1 cellular context compared by ENCODE assay signal in the genomic region with DNA sequence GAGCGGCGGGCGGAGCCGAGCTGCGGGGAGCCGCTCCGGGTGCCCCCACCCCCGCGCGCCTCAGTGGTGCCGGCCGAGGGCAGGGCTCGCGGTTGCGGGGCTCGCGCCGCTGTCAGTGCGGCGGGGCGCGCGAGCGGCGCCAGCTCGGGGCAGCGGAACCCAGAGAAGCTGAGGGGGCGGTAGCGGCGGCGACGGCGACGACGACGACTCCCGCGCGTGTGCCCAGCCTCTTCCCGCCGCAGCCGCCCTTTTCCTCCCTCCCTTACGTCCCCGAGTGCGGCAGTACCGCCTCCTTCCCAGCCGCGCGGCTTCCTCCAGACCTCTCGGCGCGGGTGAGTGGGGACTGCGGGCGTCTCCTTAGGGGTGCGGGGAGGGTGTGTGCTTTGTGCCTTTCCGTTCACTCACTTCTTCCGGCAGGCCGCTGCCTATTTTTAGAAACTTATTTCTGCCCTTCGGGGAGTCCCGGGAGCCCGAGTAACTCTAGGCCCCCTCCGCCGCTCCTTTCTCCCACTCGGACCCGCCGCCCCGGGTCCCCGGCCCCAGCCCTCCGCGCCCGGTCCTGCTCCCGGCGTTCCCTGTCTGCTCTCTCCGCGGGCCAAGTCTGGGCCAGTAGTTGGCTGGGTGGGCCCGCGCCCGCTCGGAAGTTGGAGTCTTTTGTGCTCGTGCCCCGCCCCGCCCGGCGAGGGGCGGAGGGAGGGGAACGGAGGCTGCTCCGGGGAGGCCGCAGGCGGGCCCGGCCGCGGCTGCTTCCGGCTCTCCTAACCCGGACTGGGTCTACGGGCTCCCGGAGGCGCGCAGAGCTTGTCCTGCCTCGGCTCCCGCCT.
TF ChIP-seq lines count a peak whose summit lies in the region.

A gene (plus strand): TSS at position 112 of the 824 bp plus-strand sequence. CDS start 78,164 bp downstream, outside the sequence.

TF ChIP-seq in HEK293, 187 proteins besides CTCF, POLR2A, EP300 and RAD21 (continued from another document and continues in another):
- TF ChIP-seq, protein P1, sequence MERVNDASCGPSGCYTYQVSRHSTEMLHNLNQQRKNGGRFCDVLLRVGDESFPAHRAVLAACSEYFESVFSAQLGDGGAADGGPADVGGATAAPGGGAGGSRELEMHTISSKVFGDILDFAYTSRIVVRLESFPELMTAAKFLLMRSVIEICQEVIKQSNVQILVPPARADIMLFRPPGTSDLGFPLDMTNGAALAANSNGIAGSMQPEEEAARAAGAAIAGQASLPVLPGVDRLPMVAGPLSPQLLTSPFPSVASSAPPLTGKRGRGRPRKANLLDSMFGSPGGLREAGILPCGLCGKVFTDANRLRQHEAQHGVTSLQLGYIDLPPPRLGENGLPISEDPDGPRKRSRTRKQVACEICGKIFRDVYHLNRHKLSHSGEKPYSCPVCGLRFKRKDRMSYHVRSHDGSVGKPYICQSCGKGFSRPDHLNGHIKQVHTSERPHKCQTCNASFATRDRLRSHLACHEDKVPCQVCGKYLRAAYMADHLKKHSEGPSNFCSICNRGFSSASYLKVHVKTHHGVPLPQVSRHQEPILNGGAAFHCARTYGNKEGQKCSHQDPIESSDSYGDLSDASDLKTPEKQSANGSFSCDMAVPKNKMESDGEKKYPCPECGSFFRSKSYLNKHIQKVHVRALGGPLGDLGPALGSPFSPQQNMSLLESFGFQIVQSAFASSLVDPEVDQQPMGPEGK (tag by site-specific recombination; IDR thresholded peaks at IDR 0.05), result peak; percentile 69; the same call in 1 of the 2 replicates
- no peak for TF ChIP-seq ZFP41 (tag by site-specific recombination; IDR thresholded peaks at IDR 0.05; ENCODE audit: borderline replicate concordance)
- no peak for TF ChIP-seq ZNF157 (tag by site-specific recombination; IDR thresholded peaks at IDR 0.05)
- 0 out of 2 replicates have a peak, but pooled peaks have one; percentile 30 for TF ChIP-seq ZSCAN23 (tag by site-specific recombination; IDR thresholded peaks at IDR 0.05)
- TF ChIP-seq, protein P2, sequence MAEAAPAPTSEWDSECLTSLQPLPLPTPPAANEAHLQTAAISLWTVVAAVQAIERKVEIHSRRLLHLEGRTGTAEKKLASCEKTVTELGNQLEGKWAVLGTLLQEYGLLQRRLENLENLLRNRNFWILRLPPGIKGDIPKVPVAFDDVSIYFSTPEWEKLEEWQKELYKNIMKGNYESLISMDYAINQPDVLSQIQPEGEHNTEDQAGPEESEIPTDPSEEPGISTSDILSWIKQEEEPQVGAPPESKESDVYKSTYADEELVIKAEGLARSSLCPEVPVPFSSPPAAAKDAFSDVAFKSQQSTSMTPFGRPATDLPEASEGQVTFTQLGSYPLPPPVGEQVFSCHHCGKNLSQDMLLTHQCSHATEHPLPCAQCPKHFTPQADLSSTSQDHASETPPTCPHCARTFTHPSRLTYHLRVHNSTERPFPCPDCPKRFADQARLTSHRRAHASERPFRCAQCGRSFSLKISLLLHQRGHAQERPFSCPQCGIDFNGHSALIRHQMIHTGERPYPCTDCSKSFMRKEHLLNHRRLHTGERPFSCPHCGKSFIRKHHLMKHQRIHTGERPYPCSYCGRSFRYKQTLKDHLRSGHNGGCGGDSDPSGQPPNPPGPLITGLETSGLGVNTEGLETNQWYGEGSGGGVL (tag by site-specific recombination; IDR thresholded peaks at IDR 0.05), result peak; percentile 53
- 0 out of 2 replicates have a peak, but pooled peaks have one; percentile 19 for TF ChIP-seq ZNF600 (tag by site-specific recombination; IDR thresholded peaks at IDR 0.05)
- peak; percentile 81 for TF ChIP-seq ZNF76 (tag by site-specific recombination; IDR thresholded peaks at IDR 0.05; ENCODE audit: borderline replicate concordance, low read depth)
- 0 out of 2 replicates have a peak, but pooled peaks have one; percentile 46 for TF ChIP-seq SP7 (tag by site-specific recombination; IDR thresholded peaks at IDR 0.05)
- 0 out of 2 replicates have a peak, but pooled peaks have one; percentile 41 for TF ChIP-seq YY1 (tag by site-specific recombination; IDR thresholded peaks at IDR 0.05)
- peak; percentile 68; the same call in 1 of the 2 replicates for TF ChIP-seq ZBTB20 (tag by site-specific recombination; IDR thresholded peaks at IDR 0.05)
- TF ChIP-seq ZBTB8A (tag by site-specific recombination; IDR thresholded peaks at IDR 0.05), result peak; percentile 91
- TF ChIP-seq SP2 (tag by site-specific recombination; IDR thresholded peaks at IDR 0.05), result peak; percentile 89
- TF ChIP-seq, protein P3, sequence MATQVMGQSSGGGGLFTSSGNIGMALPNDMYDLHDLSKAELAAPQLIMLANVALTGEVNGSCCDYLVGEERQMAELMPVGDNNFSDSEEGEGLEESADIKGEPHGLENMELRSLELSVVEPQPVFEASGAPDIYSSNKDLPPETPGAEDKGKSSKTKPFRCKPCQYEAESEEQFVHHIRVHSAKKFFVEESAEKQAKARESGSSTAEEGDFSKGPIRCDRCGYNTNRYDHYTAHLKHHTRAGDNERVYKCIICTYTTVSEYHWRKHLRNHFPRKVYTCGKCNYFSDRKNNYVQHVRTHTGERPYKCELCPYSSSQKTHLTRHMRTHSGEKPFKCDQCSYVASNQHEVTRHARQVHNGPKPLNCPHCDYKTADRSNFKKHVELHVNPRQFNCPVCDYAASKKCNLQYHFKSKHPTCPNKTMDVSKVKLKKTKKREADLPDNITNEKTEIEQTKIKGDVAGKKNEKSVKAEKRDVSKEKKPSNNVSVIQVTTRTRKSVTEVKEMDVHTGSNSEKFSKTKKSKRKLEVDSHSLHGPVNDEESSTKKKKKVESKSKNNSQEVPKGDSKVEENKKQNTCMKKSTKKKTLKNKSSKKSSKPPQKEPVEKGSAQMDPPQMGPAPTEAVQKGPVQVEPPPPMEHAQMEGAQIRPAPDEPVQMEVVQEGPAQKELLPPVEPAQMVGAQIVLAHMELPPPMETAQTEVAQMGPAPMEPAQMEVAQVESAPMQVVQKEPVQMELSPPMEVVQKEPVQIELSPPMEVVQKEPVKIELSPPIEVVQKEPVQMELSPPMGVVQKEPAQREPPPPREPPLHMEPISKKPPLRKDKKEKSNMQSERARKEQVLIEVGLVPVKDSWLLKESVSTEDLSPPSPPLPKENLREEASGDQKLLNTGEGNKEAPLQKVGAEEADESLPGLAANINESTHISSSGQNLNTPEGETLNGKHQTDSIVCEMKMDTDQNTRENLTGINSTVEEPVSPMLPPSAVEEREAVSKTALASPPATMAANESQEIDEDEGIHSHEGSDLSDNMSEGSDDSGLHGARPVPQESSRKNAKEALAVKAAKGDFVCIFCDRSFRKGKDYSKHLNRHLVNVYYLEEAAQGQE (tag by site-specific recombination; IDR thresholded peaks at IDR 0.05), result peak; percentile 12; the same call in 1 of the 2 replicates
- peak; percentile 56 for TF ChIP-seq ZNF596 (tag by site-specific recombination; IDR thresholded peaks at IDR 0.05)
- TF ChIP-seq, protein P4, sequence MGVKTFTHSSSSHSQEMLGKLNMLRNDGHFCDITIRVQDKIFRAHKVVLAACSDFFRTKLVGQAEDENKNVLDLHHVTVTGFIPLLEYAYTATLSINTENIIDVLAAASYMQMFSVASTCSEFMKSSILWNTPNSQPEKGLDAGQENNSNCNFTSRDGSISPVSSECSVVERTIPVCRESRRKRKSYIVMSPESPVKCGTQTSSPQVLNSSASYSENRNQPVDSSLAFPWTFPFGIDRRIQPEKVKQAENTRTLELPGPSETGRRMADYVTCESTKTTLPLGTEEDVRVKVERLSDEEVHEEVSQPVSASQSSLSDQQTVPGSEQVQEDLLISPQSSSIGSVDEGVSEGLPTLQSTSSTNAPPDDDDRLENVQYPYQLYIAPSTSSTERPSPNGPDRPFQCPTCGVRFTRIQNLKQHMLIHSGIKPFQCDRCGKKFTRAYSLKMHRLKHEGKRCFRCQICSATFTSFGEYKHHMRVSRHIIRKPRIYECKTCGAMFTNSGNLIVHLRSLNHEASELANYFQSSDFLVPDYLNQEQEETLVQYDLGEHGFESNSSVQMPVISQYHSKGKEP (tag by site-specific recombination; IDR thresholded peaks at IDR 0.05), result 0 out of 2 replicates have a peak, but pooled peaks have one; percentile 25
- TF ChIP-seq, protein P5, sequence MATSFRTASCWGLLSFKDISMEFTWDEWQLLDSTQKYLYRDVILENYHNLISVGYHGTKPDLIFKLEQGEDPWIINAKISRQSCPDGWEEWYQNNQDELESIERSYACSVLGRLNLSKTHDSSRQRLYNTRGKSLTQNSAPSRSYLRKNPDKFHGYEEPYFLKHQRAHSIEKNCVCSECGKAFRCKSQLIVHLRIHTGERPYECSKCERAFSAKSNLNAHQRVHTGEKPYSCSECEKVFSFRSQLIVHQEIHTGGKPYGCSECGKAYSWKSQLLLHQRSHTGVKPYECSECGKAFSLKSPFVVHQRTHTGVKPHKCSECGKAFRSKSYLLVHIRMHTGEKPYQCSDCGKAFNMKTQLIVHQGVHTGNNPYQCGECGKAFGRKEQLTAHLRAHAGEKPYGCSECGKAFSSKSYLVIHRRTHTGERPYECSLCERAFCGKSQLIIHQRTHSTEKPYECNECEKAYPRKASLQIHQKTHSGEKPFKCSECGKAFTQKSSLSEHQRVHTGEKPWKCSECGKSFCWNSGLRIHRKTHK (tag by site-specific recombination; IDR thresholded peaks at IDR 0.05), result no peak
- TF ChIP-seq, protein P6, sequence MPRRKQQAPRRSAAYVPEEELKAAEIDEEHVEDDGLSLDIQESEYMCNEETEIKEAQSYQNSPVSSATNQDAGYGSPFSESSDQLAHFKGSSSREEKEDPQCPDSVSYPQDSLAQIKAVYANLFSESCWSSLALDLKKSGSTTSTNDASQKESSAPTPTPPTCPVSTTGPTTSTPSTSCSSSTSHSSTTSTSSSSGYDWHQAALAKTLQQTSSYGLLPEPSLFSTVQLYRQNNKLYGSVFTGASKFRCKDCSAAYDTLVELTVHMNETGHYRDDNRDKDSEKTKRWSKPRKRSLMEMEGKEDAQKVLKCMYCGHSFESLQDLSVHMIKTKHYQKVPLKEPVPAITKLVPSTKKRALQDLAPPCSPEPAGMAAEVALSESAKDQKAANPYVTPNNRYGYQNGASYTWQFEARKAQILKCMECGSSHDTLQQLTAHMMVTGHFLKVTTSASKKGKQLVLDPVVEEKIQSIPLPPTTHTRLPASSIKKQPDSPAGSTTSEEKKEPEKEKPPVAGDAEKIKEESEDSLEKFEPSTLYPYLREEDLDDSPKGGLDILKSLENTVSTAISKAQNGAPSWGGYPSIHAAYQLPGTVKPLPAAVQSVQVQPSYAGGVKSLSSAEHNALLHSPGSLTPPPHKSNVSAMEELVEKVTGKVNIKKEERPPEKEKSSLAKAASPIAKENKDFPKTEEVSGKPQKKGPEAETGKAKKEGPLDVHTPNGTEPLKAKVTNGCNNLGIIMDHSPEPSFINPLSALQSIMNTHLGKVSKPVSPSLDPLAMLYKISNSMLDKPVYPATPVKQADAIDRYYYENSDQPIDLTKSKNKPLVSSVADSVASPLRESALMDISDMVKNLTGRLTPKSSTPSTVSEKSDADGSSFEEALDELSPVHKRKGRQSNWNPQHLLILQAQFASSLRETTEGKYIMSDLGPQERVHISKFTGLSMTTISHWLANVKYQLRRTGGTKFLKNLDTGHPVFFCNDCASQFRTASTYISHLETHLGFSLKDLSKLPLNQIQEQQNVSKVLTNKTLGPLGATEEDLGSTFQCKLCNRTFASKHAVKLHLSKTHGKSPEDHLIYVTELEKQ (tag by site-specific recombination; IDR thresholded peaks at IDR 0.05; ENCODE audit: borderline replicate concordance), result no peak
- TF ChIP-seq KLF1 (tag by site-specific recombination; IDR thresholded peaks at IDR 0.05), result peak; percentile 83
- 0 out of 2 replicates have a peak, but pooled peaks have one; percentile 29 for TF ChIP-seq ZNF324 (tag by site-specific recombination; IDR thresholded peaks at IDR 0.05)
- TF ChIP-seq, protein P7, sequence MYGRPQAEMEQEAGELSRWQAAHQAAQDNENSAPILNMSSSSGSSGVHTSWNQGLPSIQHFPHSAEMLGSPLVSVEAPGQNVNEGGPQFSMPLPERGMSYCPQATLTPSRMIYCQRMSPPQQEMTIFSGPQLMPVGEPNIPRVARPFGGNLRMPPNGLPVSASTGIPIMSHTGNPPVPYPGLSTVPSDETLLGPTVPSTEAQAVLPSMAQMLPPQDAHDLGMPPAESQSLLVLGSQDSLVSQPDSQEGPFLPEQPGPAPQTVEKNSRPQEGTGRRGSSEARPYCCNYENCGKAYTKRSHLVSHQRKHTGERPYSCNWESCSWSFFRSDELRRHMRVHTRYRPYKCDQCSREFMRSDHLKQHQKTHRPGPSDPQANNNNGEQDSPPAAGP (tag by site-specific recombination; IDR thresholded peaks at IDR 0.05), result peak; percentile 48
- TF ChIP-seq ZNF394 (tag by site-specific recombination; IDR thresholded peaks at IDR 0.05; ENCODE audit: borderline replicate concordance), result peak; percentile 16; the same call in 1 of the 2 replicates
- no peak for TF ChIP-seq ZNF830 (tag by site-specific recombination; IDR thresholded peaks at IDR 0.05; ENCODE audit: low read depth)
- TF ChIP-seq ZNF585B (tag by site-specific recombination; IDR thresholded peaks at IDR 0.05), result no peak
- peak; percentile 60 for TF ChIP-seq ZBTB17 (tag by site-specific recombination; IDR thresholded peaks at IDR 0.05)
- TF ChIP-seq GLIS2 (tag by site-specific recombination; IDR thresholded peaks at IDR 0.05), result peak; percentile 71
- TF ChIP-seq, protein P8, sequence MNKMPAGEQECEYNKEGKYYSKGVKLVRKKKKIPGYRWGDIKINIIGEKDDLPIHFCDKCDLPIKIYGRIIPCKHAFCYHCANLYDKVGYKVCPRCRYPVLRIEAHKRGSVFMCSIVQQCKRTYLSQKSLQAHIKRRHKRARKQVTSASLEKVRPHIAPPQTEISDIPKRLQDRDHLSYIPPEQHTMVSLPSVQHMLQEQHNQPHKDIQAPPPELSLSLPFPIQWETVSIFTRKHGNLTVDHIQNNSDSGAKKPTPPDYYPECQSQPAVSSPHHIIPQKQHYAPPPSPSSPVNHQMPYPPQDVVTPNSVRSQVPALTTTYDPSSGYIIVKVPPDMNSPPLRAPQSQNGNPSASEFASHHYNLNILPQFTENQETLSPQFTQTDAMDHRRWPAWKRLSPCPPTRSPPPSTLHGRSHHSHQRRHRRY (tag by site-specific recombination; IDR thresholded peaks at IDR 0.05), result 0 out of 2 replicates have a peak, but pooled peaks have one; percentile 48
- TF ChIP-seq ZNF529 (tag by site-specific recombination; IDR thresholded peaks at IDR 0.05; ENCODE audit: insufficient replicate concordance), result no peak
- TF ChIP-seq, protein P9, sequence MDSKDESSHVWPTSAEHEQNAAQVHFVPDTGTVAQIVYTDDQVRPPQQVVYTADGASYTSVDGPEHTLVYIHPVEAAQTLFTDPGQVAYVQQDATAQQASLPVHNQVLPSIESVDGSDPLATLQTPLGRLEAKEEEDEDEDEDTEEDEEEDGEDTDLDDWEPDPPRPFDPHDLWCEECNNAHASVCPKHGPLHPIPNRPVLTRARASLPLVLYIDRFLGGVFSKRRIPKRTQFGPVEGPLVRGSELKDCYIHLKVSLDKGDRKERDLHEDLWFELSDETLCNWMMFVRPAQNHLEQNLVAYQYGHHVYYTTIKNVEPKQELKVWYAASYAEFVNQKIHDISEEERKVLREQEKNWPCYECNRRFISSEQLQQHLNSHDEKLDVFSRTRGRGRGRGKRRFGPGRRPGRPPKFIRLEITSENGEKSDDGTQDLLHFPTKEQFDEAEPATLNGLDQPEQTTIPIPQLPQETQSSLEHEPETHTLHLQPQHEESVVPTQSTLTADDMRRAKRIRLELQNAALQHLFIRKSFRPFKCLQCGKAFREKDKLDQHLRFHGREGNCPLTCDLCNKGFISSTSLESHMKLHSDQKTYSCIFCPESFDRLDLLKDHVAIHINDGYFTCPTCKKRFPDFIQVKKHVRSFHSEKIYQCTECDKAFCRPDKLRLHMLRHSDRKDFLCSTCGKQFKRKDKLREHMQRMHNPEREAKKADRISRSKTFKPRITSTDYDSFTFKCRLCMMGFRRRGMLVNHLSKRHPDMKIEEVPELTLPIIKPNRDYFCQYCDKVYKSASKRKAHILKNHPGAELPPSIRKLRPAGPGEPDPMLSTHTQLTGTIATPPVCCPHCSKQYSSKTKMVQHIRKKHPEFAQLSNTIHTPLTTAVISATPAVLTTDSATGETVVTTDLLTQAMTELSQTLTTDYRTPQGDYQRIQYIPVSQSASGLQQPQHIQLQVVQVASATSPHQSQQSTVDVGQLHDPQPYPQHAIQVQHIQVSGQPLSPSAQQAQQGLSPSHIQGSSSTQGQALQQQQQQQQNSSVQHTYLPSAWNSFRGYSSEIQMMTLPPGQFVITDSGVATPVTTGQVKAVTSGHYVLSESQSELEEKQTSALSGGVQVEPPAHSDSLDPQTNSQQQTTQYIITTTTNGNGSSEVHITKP (tag by site-specific recombination; IDR thresholded peaks at IDR 0.05), result no peak
